In the genomic region with DNA sequence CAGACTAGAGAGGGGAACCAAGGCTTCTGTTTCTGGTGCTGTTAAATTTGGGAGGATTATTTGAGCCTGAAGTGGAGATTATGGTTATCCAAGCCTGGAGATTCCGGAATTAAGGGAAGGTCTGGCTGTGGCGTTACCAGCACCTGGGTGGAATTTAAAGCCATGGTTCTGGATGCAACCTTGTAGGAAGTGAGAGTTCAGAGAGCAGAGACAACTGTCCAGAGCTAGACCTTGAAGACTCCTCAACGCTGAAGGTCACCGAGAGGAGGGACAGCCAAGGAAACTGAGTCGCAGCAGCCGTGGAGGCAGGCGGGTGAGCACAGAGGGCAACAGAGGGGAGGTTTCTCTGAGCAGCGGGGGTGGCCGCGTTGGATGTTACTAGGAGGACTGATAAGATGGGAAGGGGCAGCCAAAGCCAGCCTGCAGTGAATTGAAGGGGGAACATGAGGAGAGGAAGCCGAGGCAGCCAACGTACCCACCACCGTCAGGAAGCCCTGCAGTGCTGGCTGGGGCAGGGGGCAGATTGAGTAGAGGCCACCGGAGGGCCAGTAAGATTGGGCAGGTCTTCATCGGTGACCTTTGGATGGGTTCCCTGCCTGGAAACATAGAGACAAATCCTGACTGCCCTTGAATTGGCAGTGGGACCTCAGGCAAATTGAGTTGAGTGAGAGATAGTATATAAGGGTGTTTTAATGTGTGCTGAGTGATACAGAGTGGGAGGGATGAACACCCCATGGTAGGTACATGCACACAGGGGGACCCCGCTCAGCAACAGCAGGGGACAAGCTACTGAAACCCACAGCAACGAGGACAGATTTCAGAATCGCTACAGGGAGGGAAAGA, we compare ENCODE assay signal across 2 cellular contexts.
TF ChIP-seq lines count a peak whose summit lies in the region.

No MANE protein-coding gene starts in this region.

TF ChIP-seq in GM23338, 12 proteins besides CTCF, POLR2A, EP300 and RAD21 (continued from another document):
- TF ChIP-seq, protein P1, sequence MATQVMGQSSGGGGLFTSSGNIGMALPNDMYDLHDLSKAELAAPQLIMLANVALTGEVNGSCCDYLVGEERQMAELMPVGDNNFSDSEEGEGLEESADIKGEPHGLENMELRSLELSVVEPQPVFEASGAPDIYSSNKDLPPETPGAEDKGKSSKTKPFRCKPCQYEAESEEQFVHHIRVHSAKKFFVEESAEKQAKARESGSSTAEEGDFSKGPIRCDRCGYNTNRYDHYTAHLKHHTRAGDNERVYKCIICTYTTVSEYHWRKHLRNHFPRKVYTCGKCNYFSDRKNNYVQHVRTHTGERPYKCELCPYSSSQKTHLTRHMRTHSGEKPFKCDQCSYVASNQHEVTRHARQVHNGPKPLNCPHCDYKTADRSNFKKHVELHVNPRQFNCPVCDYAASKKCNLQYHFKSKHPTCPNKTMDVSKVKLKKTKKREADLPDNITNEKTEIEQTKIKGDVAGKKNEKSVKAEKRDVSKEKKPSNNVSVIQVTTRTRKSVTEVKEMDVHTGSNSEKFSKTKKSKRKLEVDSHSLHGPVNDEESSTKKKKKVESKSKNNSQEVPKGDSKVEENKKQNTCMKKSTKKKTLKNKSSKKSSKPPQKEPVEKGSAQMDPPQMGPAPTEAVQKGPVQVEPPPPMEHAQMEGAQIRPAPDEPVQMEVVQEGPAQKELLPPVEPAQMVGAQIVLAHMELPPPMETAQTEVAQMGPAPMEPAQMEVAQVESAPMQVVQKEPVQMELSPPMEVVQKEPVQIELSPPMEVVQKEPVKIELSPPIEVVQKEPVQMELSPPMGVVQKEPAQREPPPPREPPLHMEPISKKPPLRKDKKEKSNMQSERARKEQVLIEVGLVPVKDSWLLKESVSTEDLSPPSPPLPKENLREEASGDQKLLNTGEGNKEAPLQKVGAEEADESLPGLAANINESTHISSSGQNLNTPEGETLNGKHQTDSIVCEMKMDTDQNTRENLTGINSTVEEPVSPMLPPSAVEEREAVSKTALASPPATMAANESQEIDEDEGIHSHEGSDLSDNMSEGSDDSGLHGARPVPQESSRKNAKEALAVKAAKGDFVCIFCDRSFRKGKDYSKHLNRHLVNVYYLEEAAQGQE (IDR thresholded peaks at IDR 0.05; ENCODE audit: unreplicated experiment): no peak
- TF ChIP-seq STAT1 (IDR thresholded peaks at IDR 0.05; ENCODE audit: unreplicated experiment) (no peak), ZNF114 (CRISPR knock-in tag; IDR thresholded peaks at IDR 0.05) (no peak)

TF ChIP-seq in HepG2, 621 proteins besides CTCF, POLR2A, EP300 and RAD21 (continued from another document and continues in another):
- TF ChIP-seq, protein P2, sequence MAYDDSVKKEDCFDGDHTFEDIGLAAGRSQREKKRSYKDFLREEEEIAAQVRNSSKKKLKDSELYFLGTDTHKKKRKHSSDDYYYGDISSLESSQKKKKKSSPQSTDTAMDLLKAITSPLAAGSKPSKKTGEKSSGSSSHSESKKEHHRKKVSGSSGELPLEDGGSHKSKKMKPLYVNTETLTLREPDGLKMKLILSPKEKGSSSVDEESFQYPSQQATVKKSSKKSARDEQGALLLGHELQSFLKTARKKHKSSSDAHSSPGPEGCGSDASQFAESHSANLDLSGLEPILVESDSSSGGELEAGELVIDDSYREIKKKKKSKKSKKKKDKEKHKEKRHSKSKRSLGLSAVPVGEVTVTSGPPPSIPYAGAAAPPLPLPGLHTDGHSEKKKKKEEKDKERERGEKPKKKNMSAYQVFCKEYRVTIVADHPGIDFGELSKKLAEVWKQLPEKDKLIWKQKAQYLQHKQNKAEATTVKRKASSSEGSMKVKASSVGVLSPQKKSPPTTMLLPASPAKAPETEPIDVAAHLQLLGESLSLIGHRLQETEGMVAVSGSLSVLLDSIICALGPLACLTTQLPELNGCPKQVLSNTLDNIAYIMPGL (CRISPR knock-in tag; IDR thresholded peaks at IDR 0.05; ENCODE audit: borderline replicate concordance in 1 of 2, low read depth in 1 of 2): peak in 1 of 2 experiments; percentile 12; a peak in 2 of 4 replicates
- TF ChIP-seq ZNF138 (CRISPR knock-in tag; IDR thresholded peaks at IDR 0.05; ENCODE audit: low read depth): no peak; the same call in 1 of the 2 replicates
- no peak for TF ChIP-seq ZNF703 (CRISPR knock-in tag; IDR thresholded peaks at IDR 0.05; ENCODE audit: borderline replicate concordance)
- no peak for TF ChIP-seq ZBTB33 (CRISPR knock-in tag; IDR thresholded peaks at IDR 0.05)
- TF ChIP-seq NR3C1 (CRISPR knock-in tag; IDR thresholded peaks at IDR 0.05): no peak
- TF ChIP-seq REL (CRISPR knock-in tag; conservative IDR thresholded peaks at IDR 0.05): no peak
- TF ChIP-seq ZSCAN9 (CRISPR knock-in tag; IDR thresholded peaks at IDR 0.05; ENCODE audit: borderline replicate concordance): 0 out of 2 replicates have a peak, but pooled peaks have one; percentile 5
- TF ChIP-seq CENPX (CRISPR knock-in tag; IDR thresholded peaks at IDR 0.05): no peak
- TF ChIP-seq RORA (CRISPR knock-in tag; IDR thresholded peaks at IDR 0.05): no peak
- TF ChIP-seq ARNT2 (CRISPR knock-in tag; IDR thresholded peaks at IDR 0.05; ENCODE audit: low read depth): no peak
- TF ChIP-seq ZBTB25 (CRISPR knock-in tag; IDR thresholded peaks at IDR 0.05): no peak
- TF ChIP-seq HHEX (CRISPR knock-in tag; IDR thresholded peaks at IDR 0.05): no peak
- TF ChIP-seq NFE2L2 (IDR thresholded peaks at IDR 0.05; ENCODE audit: low read length): no peak
- 0 out of 2 replicates have a peak, but pooled peaks have one; percentile 17 for TF ChIP-seq KDM3A (CRISPR knock-in tag; IDR thresholded peaks at IDR 0.05; ENCODE audit: low read depth)
- TF ChIP-seq, protein P3, sequence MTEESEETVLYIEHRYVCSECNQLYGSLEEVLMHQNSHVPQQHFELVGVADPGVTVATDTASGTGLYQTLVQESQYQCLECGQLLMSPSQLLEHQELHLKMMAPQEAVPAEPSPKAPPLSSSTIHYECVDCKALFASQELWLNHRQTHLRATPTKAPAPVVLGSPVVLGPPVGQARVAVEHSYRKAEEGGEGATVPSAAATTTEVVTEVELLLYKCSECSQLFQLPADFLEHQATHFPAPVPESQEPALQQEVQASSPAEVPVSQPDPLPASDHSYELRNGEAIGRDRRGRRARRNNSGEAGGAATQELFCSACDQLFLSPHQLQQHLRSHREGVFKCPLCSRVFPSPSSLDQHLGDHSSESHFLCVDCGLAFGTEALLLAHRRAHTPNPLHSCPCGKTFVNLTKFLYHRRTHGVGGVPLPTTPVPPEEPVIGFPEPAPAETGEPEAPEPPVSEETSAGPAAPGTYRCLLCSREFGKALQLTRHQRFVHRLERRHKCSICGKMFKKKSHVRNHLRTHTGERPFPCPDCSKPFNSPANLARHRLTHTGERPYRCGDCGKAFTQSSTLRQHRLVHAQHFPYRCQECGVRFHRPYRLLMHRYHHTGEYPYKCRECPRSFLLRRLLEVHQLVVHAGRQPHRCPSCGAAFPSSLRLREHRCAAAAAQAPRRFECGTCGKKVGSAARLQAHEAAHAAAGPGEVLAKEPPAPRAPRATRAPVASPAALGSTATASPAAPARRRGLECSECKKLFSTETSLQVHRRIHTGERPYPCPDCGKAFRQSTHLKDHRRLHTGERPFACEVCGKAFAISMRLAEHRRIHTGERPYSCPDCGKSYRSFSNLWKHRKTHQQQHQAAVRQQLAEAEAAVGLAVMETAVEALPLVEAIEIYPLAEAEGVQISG (CRISPR knock-in tag; IDR thresholded peaks at IDR 0.05): no peak
- no peak for TF ChIP-seq HES4 (CRISPR knock-in tag; IDR thresholded peaks at IDR 0.05; ENCODE audit: borderline replicate concordance)
- no peak for TF ChIP-seq ISL2 (CRISPR knock-in tag; IDR thresholded peaks at IDR 0.05)
- TF ChIP-seq ZBTB21 (CRISPR knock-in tag; IDR thresholded peaks at IDR 0.05): no peak; the same call in 1 of the 2 replicates
- no peak for TF ChIP-seq ATF4 (CRISPR knock-in tag; IDR thresholded peaks at IDR 0.05)
- no peak for TF ChIP-seq ZNF740 (CRISPR knock-in tag; IDR thresholded peaks at IDR 0.05)
- TF ChIP-seq, protein P4, sequence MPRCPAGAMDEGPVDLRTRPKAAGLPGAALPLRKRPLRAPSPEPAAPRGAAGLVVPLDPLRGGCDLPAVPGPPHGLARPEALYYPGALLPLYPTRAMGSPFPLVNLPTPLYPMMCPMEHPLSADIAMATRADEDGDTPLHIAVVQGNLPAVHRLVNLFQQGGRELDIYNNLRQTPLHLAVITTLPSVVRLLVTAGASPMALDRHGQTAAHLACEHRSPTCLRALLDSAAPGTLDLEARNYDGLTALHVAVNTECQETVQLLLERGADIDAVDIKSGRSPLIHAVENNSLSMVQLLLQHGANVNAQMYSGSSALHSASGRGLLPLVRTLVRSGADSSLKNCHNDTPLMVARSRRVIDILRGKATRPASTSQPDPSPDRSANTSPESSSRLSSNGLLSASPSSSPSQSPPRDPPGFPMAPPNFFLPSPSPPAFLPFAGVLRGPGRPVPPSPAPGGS (CRISPR knock-in tag; IDR thresholded peaks at IDR 0.05): peak; percentile 91
- no peak for TF ChIP-seq NKX3-1 (CRISPR knock-in tag; IDR thresholded peaks at IDR 0.05)
- 0 out of 2 replicates have a peak, but pooled peaks have one; percentile 34 for TF ChIP-seq CHD2 (IDR thresholded peaks at IDR 0.05; ENCODE audit: low read depth, low read length)
- no peak for TF ChIP-seq HMG20B (CRISPR knock-in tag; conservative IDR thresholded peaks at IDR 0.05)
- TF ChIP-seq KLF12 (CRISPR knock-in tag; IDR thresholded peaks at IDR 0.05; ENCODE audit: borderline replicate concordance): no peak
- TF ChIP-seq SSRP1 (CRISPR knock-in tag; IDR thresholded peaks at IDR 0.05): 0 out of 2 replicates have a peak, but pooled peaks have one; percentile 9
- TF ChIP-seq, protein P5, sequence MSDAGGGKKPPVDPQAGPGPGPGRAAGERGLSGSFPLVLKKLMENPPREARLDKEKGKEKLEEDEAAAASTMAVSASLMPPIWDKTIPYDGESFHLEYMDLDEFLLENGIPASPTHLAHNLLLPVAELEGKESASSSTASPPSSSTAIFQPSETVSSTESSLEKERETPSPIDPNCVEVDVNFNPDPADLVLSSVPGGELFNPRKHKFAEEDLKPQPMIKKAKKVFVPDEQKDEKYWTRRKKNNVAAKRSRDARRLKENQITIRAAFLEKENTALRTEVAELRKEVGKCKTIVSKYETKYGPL (CRISPR knock-in tag; IDR thresholded peaks at IDR 0.05): no peak
- TF ChIP-seq HIVEP1 (CRISPR knock-in tag; IDR thresholded peaks at IDR 0.05): no peak
- no peak for TF ChIP-seq SUZ12 (IDR thresholded peaks at IDR 0.05; ENCODE audit: low read depth, low read length)
- TF ChIP-seq ZKSCAN5 (CRISPR knock-in tag; IDR thresholded peaks at IDR 0.05): no peak
- TF ChIP-seq ZNF20 (CRISPR knock-in tag; IDR thresholded peaks at IDR 0.05): no peak
- TF ChIP-seq ZNF773 (CRISPR knock-in tag; IDR thresholded peaks at IDR 0.05; ENCODE audit: borderline replicate concordance): no peak
- no peak for TF ChIP-seq SOX6 (IDR thresholded peaks at IDR 0.05)
- TF ChIP-seq SOX6 (CRISPR knock-in tag; IDR thresholded peaks at IDR 0.05): no peak; the same call in 1 of the 2 replicates
- TF ChIP-seq ZNF329 (CRISPR knock-in tag; IDR thresholded peaks at IDR 0.05; ENCODE audit: low read depth): no peak
- TF ChIP-seq, protein P6, sequence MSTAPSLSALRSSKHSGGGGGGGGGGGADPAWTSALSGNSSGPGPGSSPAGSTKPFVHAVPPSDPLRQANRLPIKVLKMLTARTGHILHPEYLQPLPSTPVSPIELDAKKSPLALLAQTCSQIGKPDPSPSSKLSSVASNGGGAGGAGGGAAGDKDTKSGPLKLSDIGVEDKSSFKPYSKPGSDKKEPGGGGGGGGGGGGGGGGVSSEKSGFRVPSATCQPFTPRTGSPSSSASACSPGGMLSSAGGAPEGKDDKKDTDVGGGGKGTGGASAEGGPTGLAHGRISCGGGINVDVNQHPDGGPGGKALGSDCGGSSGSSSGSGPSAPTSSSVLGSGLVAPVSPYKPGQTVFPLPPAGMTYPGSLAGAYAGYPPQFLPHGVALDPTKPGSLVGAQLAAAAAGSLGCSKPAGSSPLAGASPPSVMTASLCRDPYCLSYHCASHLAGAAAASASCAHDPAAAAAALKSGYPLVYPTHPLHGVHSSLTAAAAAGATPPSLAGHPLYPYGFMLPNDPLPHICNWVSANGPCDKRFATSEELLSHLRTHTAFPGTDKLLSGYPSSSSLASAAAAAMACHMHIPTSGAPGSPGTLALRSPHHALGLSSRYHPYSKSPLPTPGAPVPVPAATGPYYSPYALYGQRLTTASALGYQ (CRISPR knock-in tag; IDR thresholded peaks at IDR 0.05): no peak
- TF ChIP-seq MBNL3 (CRISPR knock-in tag; conservative IDR thresholded peaks at IDR 0.05): no peak
- TF ChIP-seq TFDP1 (CRISPR knock-in tag; IDR thresholded peaks at IDR 0.05; ENCODE audit: borderline replicate concordance): no peak
